Comparison of ENCODE assay signal across 16 cellular contexts in genomic region chr6:91288741-91289140, GRCh38.
"Had no signal": no experiment of that assay in that cellular context is flagged by ENCODE, and none has a peak within 500 bp of the region (broad histone marks: within the 10 kb centered on the region; RNA-seq: fewer than 3 reads in every experiment).

No MANE protein-coding gene starts in this region.

- ATAC-seq: activated naive CD4-positive, alpha-beta T cell treated with anti-CD3 and anti-CD28 coated beads, Interleukin-2, amount 50 U/mL, for 72 hours; esophagus mucosa; left ventricle myocardium superior; natural killer cell treated with Interleukin-12 subunit alpha and Interleukin-12 subunit beta and Interleukin-15 and Interleukin-18, amount 100 ng/mL, for 72 hours; T-cell; upper lobe of right lung had no signal

- DNase-seq: activated CD4-positive, alpha-beta T cell treated with anti-CD3 and anti-CD28 coated beads for 1 hour; activated CD4-positive, alpha-beta T cell treated with anti-CD3 and anti-CD28 coated beads, Interleukin-2, amount 50 U/mL, for 4 hours; activated gamma-delta T cell; adrenal gland; effector CD8-positive, alpha-beta T cell; left ventricle myocardium superior; retina; stimulated activated CD4-positive, alpha-beta T cell treated with anti-CD3 and anti-CD28 coated beads, Interleukin-12 subunit alpha, Interleukin-12 subunit beta, amount 100 ng/mL, for 4 hours; stimulated activated CD4-positive, alpha-beta T cell treated with anti-CD3 and anti-CD28 coated beads, Interleukin-1b, Interleukin-23, amount 100 ng/mL, for 48 hours; stimulated activated CD8-positive, alpha-beta memory T cell treated with anti-CD3 and anti-CD28 coated beads, Interleukin-4, amount 100 ng/mL, for 48 hours; stimulated activated naive CD4-positive, alpha-beta T cell; T-cell; upper lobe of right lung had no signal
